In the genomic region with DNA sequence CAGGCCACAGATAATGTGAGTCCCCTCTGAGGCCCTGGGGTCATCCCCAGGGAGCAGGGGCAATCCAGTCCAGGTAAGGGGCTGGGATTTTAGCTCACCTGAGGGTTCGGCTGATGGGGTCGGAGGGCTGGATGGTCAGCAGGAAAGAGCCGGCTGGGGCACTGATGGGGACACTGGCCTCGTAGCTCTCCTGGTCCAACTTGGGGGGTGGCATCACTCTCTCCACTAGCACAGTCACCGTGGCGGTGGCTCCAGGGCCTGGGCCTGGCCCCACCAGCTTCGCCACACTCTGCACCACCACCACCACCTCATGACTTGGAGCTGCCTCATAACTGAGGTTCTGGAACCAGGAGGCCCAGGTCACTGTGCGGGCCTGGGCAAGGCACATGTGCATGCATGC, we compare ENCODE assay signal across 34 cellular contexts. TPM values are rescaled to one million over a fixed set of nuclear protein-coding genes. Genes with fewer than 3 reads are reported as not detected.
"Had no signal": no experiment of that assay in that cellular context is flagged by ENCODE, and none has a peak within 500 bp of the region (broad histone marks: within the 10 kb centered on the region; RNA-seq: fewer than 3 reads in every experiment).

No MANE protein-coding gene starts in this region.

- DNase-seq: activated CD4-positive, alpha-beta T cell treated with anti-CD3 and anti-CD28 coated beads, Interleukin-2, amount 10 ng/mL, durations not matched to agents 24 days and 14 days; activated CD4-positive, alpha-beta T cell treated with anti-CD3 and anti-CD28 coated beads, Interleukin-2, amount 50 U/mL, for 4 hours; activated CD8-positive, alpha-beta T cell treated with anti-CD3 and anti-CD28 coated beads for 36 hours; activated effector memory CD4-positive, alpha-beta T cell treated with anti-CD3 and anti-CD28 coated beads, Interleukin-2, amount 50 U/mL, for 16 hours; activated naive CD4-positive, alpha-beta T cell; activated naive CD8-positive, alpha-beta T cell treated with anti-CD3 and anti-CD28 coated beads, Interleukin-2, amount 10 ng/mL, durations not matched to agents 7 days and 5 days; activated T-cell treated with anti-CD3 and anti-CD28 coated beads, Interleukin-2, amount 50 U/mL, for 1 hour; activated T-cell treated with anti-CD3 and anti-CD28 coated beads, Interleukin-2, amount 50 U/mL, for 72 hours; amygdala; Karpas-422; KBM-7; NCI-H1105; NCI-H1417 treated with DMSO at 0.1 percent for 48 hours; NCI-H187 treated with DMSO at 0.1 percent for 48 hours; NCI-H2081; NCI-H345; NCI-H524 treated with DMSO at 0.1 percent for 48 hours; SHP77; SJCRH30 had no signal

- H3K27me3 ChIP-seq: ascending aorta, cardiac muscle cell, SJCRH30 had no signal

- FAIRE-seq: RCC 7860, TTC549 had no signal

- H3K9me3 Mint-ChIP-seq: activated CD4-positive, alpha-beta T cell treated with anti-CD3 and anti-CD28 coated beads, Interleukin-2, amount 10 ng/mL, durations not matched to agents 24 days and 14 days; activated CD8-positive, alpha-beta T cell treated with anti-CD3 and anti-CD28 coated beads for 36 hours; activated naive CD4-positive, alpha-beta T cell treated with anti-CD3 and anti-CD28 coated beads, Interleukin-2, amount 50 U/mL, for 24 hours; activated naive CD8-positive, alpha-beta T cell treated with anti-CD3 and anti-CD28 coated beads, Interleukin-2, amount 10 ng/mL, durations not matched to agents 7 days and 5 days; activated T-cell treated with anti-CD3 and anti-CD28 coated beads, Interleukin-2, amount 50 U/mL, for 72 hours; activated T-helper 17 cell treated with anti-CD3 and anti-CD28 coated beads, Interleukin-2, amount 50 U/mL, for 72 hours; T-helper 1 cell treated with Interleukin-12 subunit alpha and Interleukin-12 subunit beta and Interleukin-4 antibody, amounts not matched to agents 30 μg/mL and 1 μg/mL, for 36 hours; T-helper 2 cell treated with Interferon-gamma antibody and Interleukin-4, amounts not matched to agents 5 μg/mL and 100 μg/mL, for 36 hours had no signal

- H3K4me3 ChIP-seq: ascending aorta, cardiac muscle cell, SJCRH30, SK-N-MC had no signal

- H3K9me3 ChIP-seq: ascending aorta, SJCRH30 had no signal

- H3K27me3 Mint-ChIP-seq: activated CD8-positive, alpha-beta T cell treated with anti-CD3 and anti-CD28 coated beads for 36 hours; activated naive CD4-positive, alpha-beta T cell treated with anti-CD3 and anti-CD28 coated beads, Interleukin-2, amount 50 U/mL, for 24 hours; activated T-helper 17 cell treated with anti-CD3 and anti-CD28 coated beads, Interleukin-2, amount 50 U/mL, for 72 hours had no signal

- H3K4me1 Mint-ChIP-seq: activated naive CD4-positive, alpha-beta T cell treated with anti-CD3 and anti-CD28 coated beads, Interleukin-2, amount 50 U/mL, for 24 hours; activated naive CD8-positive, alpha-beta T cell treated with anti-CD3 and anti-CD28 coated beads, Interleukin-2, amount 10 ng/mL, durations not matched to agents 7 days and 5 days; activated T-helper 17 cell treated with anti-CD3 and anti-CD28 coated beads, Interleukin-2, amount 50 U/mL, for 72 hours had no signal

- H3K27ac Mint-ChIP-seq: activated CD4-positive, alpha-beta T cell treated with anti-CD3 and anti-CD28 coated beads, Interleukin-2, amount 10 ng/mL, durations not matched to agents 24 days and 14 days; activated CD8-positive, alpha-beta T cell treated with anti-CD3 and anti-CD28 coated beads for 36 hours; activated naive CD4-positive, alpha-beta T cell treated with anti-CD3 and anti-CD28 coated beads, Interleukin-2, amount 50 U/mL, for 24 hours; activated naive CD8-positive, alpha-beta T cell treated with anti-CD3 and anti-CD28 coated beads, Interleukin-2, amount 10 ng/mL, durations not matched to agents 7 days and 5 days; activated T-cell treated with anti-CD3 and anti-CD28 coated beads, Interleukin-2, amount 50 U/mL, for 72 hours; activated T-helper 17 cell treated with anti-CD3 and anti-CD28 coated beads, Interleukin-2, amount 50 U/mL, for 72 hours; T-helper 1 cell treated with Interleukin-12 subunit alpha and Interleukin-12 subunit beta and Interleukin-4 antibody, amounts not matched to agents 30 μg/mL and 1 μg/mL, for 36 hours; T-helper 2 cell treated with Interferon-gamma antibody and Interleukin-4, amounts not matched to agents 5 μg/mL and 100 μg/mL, for 36 hours had no signal

- H3K36me3 ChIP-seq: ascending aorta, cardiac muscle cell, SJCRH30 had no signal

- H3K36me3 Mint-ChIP-seq: activated naive CD4-positive, alpha-beta T cell treated with anti-CD3 and anti-CD28 coated beads, Interleukin-2, amount 50 U/mL, for 24 hours; activated naive CD8-positive, alpha-beta T cell treated with anti-CD3 and anti-CD28 coated beads, Interleukin-2, amount 10 ng/mL, durations not matched to agents 7 days and 5 days had no signal

- H3K27ac ChIP-seq: ascending aorta, cardiac muscle cell, RWPE1, SJCRH30, SK-N-MC had no signal

- ATAC-seq: activated T-helper 17 cell treated with anti-CD3 and anti-CD28 coated beads, Interleukin-2, amount 50 U/mL, for 72 hours had no signal

- H3K4me3 Mint-ChIP-seq: activated CD4-positive, alpha-beta T cell treated with anti-CD3 and anti-CD28 coated beads, Interleukin-2, amount 10 ng/mL, durations not matched to agents 24 days and 14 days; activated CD8-positive, alpha-beta T cell treated with anti-CD3 and anti-CD28 coated beads for 36 hours; activated naive CD4-positive, alpha-beta T cell treated with anti-CD3 and anti-CD28 coated beads, Interleukin-2, amount 50 U/mL, for 24 hours; activated naive CD8-positive, alpha-beta T cell treated with anti-CD3 and anti-CD28 coated beads, Interleukin-2, amount 10 ng/mL, durations not matched to agents 7 days and 5 days; activated T-cell treated with anti-CD3 and anti-CD28 coated beads, Interleukin-2, amount 50 U/mL, for 72 hours; activated T-helper 17 cell treated with anti-CD3 and anti-CD28 coated beads, Interleukin-2, amount 50 U/mL, for 72 hours; T-helper 1 cell treated with Interleukin-12 subunit alpha and Interleukin-12 subunit beta and Interleukin-4 antibody, amounts not matched to agents 30 μg/mL and 1 μg/mL, for 36 hours; T-helper 2 cell treated with Interferon-gamma antibody and Interleukin-4, amounts not matched to agents 5 μg/mL and 100 μg/mL, for 36 hours had no signal

RNA-seq across cellular contexts. Expression of a gene that starts 6.9 kb away (rescaled TPM):
- total RNA-seq: activated CD4-positive, alpha-beta T cell treated with anti-CD3 and anti-CD28 coated beads, Interleukin-2, amount 10 ng/mL, durations not matched to agents 24 days and 14 days; activated CD8-positive, alpha-beta memory T cell treated with anti-CD3 and anti-CD28 coated beads for 36 hours; activated CD8-positive, alpha-beta T cell treated with anti-CD3 and anti-CD28 coated beads for 36 hours; activated naive CD8-positive, alpha-beta T cell treated with anti-CD3 and anti-CD28 coated beads, Interleukin-2, amount 10 ng/mL, durations not matched to agents 7 days and 5 days; activated T-cell treated with anti-CD3 and anti-CD28 coated beads, Interleukin-2, amount 50 U/mL, for 72 hours; activated T-helper 17 cell treated with anti-CD3 and anti-CD28 coated beads, Interleukin-2, amount 50 U/mL, for 72 hours; ascending aorta; MCF 10A; NCI-H460; PC-3; SJCRH30 had no signal
- polyA plus RNA-seq: adipose tissue, cardiac muscle cell had no signal

RNA-seq across cellular contexts. Expression of a gene that starts 13.5 kb away (rescaled TPM):
- total RNA-seq: MCF 10A had no signal
